ENCODE assay signal across 8 cellular contexts in genomic region chr2:143730155-143730949, GRCh38.
DNase-seq lines count a peak whose midpoint lies in the region; ATAC-seq and TF ChIP-seq lines count a peak whose summit lies in the region.

No MANE protein-coding gene starts in this region.

- H3K4me2 ChIP-seq in smooth muscle cell, result peak overlapping the region; percentile 29

- TF ChIP-seq CTCF in smooth muscle cell (IDR thresholded peaks at IDR 0.05; ENCODE audit: borderline replicate concordance, insufficient read depth, poor library complexity, severe bottlenecking), result no peak

- H3K4me3 ChIP-seq in smooth muscle cell (no peak overlapping the region), H7 (ENCODE audit: insufficient read depth, low read depth, low read length) (no peak overlapping the region)

- 71% methylated on average over 6 of the region's 6 CpGs for WGBS in smooth muscle cell (ENCODE audit: low lambda C conversion rate)

- no peak overlapping the region for H3K4me3 Mint-ChIP-seq in T-cell

- POLR2A ChIA-PET in T-cell (lab: Charles Lee), result no interaction called here

- no peaks in the 10 kb centered on the region for H3K9me3 Mint-ChIP-seq in T-cell

- H3F3A ChIP-seq in smooth muscle cell (ENCODE audit: low read depth), result no peaks in the 10 kb centered on the region

- peak overlapping the region; percentile 73 for H2AFZ ChIP-seq in smooth muscle cell (ENCODE audit: low read depth)

- no peaks in the 10 kb centered on the region for H3K27me3 Mint-ChIP-seq in T-cell

- H3K9ac ChIP-seq in smooth muscle cell (ENCODE audit: low read depth), result no peak overlapping the region

- peak overlapping the region; percentile 14 for H3K27ac ChIP-seq in smooth muscle cell (ENCODE audit: low read depth)

- DNase-seq in stimulated activated CD4-positive, alpha-beta T cell treated with anti-CD3 and anti-CD28 coated beads, Interleukin-4, amount 100 ng/mL, for 24 hours, result peak; percentile 21
- DNase-seq in stimulated activated CD4-positive, alpha-beta T cell treated with anti-CD3 and anti-CD28 coated beads, Interleukin-4, amount 100 ng/mL, for 4 hours, result no peak
- DNase-seq in T-cell (peak in 2 of 34 experiments; percentile 4 to 5), smooth muscle cell (lab: John Stamatoyannopoulos, UW; ENCODE audit: unreplicated experiment) (no peak), DMS153 (lab: John Stamatoyannopoulos, UW) (no peak), cortex of kidney (lab: John Stamatoyannopoulos, UW) (no peak), H7 (no peak)

- H3K27ac Mint-ChIP-seq in T-cell, result peak overlapping the region; percentile 24 to 56

- no peaks in the 10 kb centered on the region for H3K36me3 ChIP-seq in smooth muscle cell (ENCODE audit: low read depth)
- H3K36me3 ChIP-seq in H7 (replicated peaks; ENCODE audit: control insufficient read depth, insufficient read depth, low read length), result no peaks in the 10 kb centered on the region

- H4K20me1 ChIP-seq in smooth muscle cell (ENCODE audit: low read depth), result no peaks in the 10 kb centered on the region

- no peaks in the 10 kb centered on the region for H3K79me2 ChIP-seq in smooth muscle cell (ENCODE audit: low read depth)

- ATAC-seq in HG03039 (IDR thresholded peaks at IDR 0.05; ENCODE audit: unreplicated experiment) (peak; percentile 82), T-cell (replicated peaks in 1 of 4) (peak in 2 of 4 experiments; percentile 44 to 71)

- H3K4me1 ChIP-seq in smooth muscle cell (ENCODE audit: low read depth), result no peaks in the 10 kb centered on the region

- H3K36me3 Mint-ChIP-seq in T-cell, result peaks cover 50% of the 10 kb centered on the region

- H3K4me1 Mint-ChIP-seq in T-cell, result peaks cover 47 to 57% (median 52%) of the 10 kb centered on the region in 3 donors

- H3K27me3 ChIP-seq in smooth muscle cell (ENCODE audit: low read depth) (no peaks in the 10 kb centered on the region), H7 (ENCODE audit: control insufficient read depth, insufficient read depth, low read length) (no peaks in the 10 kb centered on the region)

- no peaks in the 10 kb centered on the region for H3K9me3 ChIP-seq in smooth muscle cell (replicated peaks; ENCODE audit: low read depth)

- CTCF ChIA-PET in T-cell (lab: Charles Lee), result no interaction called here
